ENCODE assay signal across 25 cellular contexts in genomic region chr4:155094421-155094820, GRCh38.
"Had no signal": no experiment of that assay in that cellular context is flagged by ENCODE, and none has a peak within 500 bp of the region (broad histone marks: within the 10 kb centered on the region; RNA-seq: fewer than 3 reads in every experiment).

No MANE protein-coding gene starts in this region.

- H3K36me3 ChIP-seq: heart left ventricle, transverse colon had no signal

- H3K27ac ChIP-seq: body of pancreas, heart left ventricle, transverse colon, VCaP had no signal

- DNase-seq: activated CD4-positive, alpha-beta T cell treated with anti-CD3 and anti-CD28 coated beads for 1 hour; activated CD4-positive, alpha-beta T cell treated with anti-CD3 and anti-CD28 coated beads, Interleukin-2, amount 50 U/mL, for 1 hour; activated CD8-positive, alpha-beta T cell treated with anti-CD3 and anti-CD28 coated beads, Interleukin-2, amount 10 ng/mL, durations not matched to agents 7 days and 5 days; amygdala; dermis blood vessel endothelial cell; effector CD8-positive, alpha-beta T cell; heart left ventricle; islet precursor cell; left colon; mesenchymal stem cell; mucosa of descending colon; nephron progenitor cell; occipital lobe; small intestine; stimulated activated CD4-positive, alpha-beta T cell treated with anti-CD3 and anti-CD28 coated beads, Interleukin-15, amount 100 ng/mL, for 24 hours; stimulated activated naive B cell treated with anti-CD40 and anti-IgM and Interleukin-4, amounts not matched to agents 10 μg/mL and 1 μg/mL and 100 μg/mL, for 72 hours; T-cell; transverse colon had no signal

- H3K27me3 Mint-ChIP-seq: stimulated activated naive B cell treated with anti-CD40 and anti-IgM and Interleukin-4, amounts not matched to agents 10 μg/mL and 1 μg/mL and 100 μg/mL, for 72 hours had no signal

- H3K27ac Mint-ChIP-seq: activated CD8-positive, alpha-beta T cell treated with anti-CD3 and anti-CD28 coated beads, Interleukin-2, amount 10 ng/mL, durations not matched to agents 7 days and 5 days; activated naive CD8-positive, alpha-beta T cell; activated T-helper 1 cell treated with anti-CD3 and anti-CD28 coated beads, Interleukin-12 subunit alpha, Interleukin-12 subunit beta, Interleukin-2, Interleukin-4 antibody, amounts not matched to agents 30 ng/mL and 10 ng/mL and 1 ng/mL, durations not matched to agents 14 hours and 24 hours and 36 hours; nephron progenitor cell; stimulated activated naive B cell treated with anti-CD40 and anti-IgM and Interleukin-4, amounts not matched to agents 10 μg/mL and 1 μg/mL and 100 μg/mL, for 72 hours; T-cell; T-helper 2 cell treated with Interferon-gamma antibody and Interleukin-4, amounts not matched to agents 5 μg/mL and 100 μg/mL, for 36 hours had no signal

- ATAC-seq: activated CD8-positive, alpha-beta T cell treated with anti-CD3 and anti-CD28 coated beads, Interleukin-2, amount 10 ng/mL, durations not matched to agents 7 days and 5 days; body of pancreas; heart left ventricle; left colon; mucosa of descending colon; sciatic nerve; stimulated activated naive B cell treated with anti-CD40 and anti-IgM and Interleukin-4, amounts not matched to agents 10 μg/mL and 1 μg/mL and 100 μg/mL, for 72 hours; T-cell had no signal

- H3K36me3 Mint-ChIP-seq: activated naive CD8-positive, alpha-beta T cell; stimulated activated naive B cell treated with anti-CD40 and anti-IgM and Interleukin-4, amounts not matched to agents 10 μg/mL and 1 μg/mL and 100 μg/mL, for 72 hours; T-cell had no signal

- H3K4me3 Mint-ChIP-seq: activated CD8-positive, alpha-beta T cell treated with anti-CD3 and anti-CD28 coated beads, Interleukin-2, amount 10 ng/mL, durations not matched to agents 7 days and 5 days; activated naive CD8-positive, alpha-beta T cell; activated T-helper 1 cell treated with anti-CD3 and anti-CD28 coated beads, Interleukin-12 subunit alpha, Interleukin-12 subunit beta, Interleukin-2, Interleukin-4 antibody, amounts not matched to agents 30 ng/mL and 10 ng/mL and 1 ng/mL, durations not matched to agents 14 hours and 24 hours and 36 hours; nephron progenitor cell; stimulated activated naive B cell treated with anti-CD40 and anti-IgM and Interleukin-4, amounts not matched to agents 10 μg/mL and 1 μg/mL and 100 μg/mL, for 72 hours; T-cell; T-helper 2 cell treated with Interferon-gamma antibody and Interleukin-4, amounts not matched to agents 5 μg/mL and 100 μg/mL, for 36 hours had no signal

- H3K9me3 Mint-ChIP-seq: activated T-helper 1 cell treated with anti-CD3 and anti-CD28 coated beads, Interleukin-12 subunit alpha, Interleukin-12 subunit beta, Interleukin-2, Interleukin-4 antibody, amounts not matched to agents 30 ng/mL and 10 ng/mL and 1 ng/mL, durations not matched to agents 14 hours and 24 hours and 36 hours; nephron progenitor cell; stimulated activated naive B cell treated with anti-CD40 and anti-IgM and Interleukin-4, amounts not matched to agents 10 μg/mL and 1 μg/mL and 100 μg/mL, for 72 hours; T-cell; T-helper 2 cell treated with Interferon-gamma antibody and Interleukin-4, amounts not matched to agents 5 μg/mL and 100 μg/mL, for 36 hours had no signal

- H3K4me1 ChIP-seq: heart left ventricle, transverse colon had no signal

- H3K9me3 ChIP-seq: body of pancreas, heart left ventricle, mucosa of descending colon, transverse colon had no signal

- H3K4me3 ChIP-seq: body of pancreas, heart left ventricle, mucosa of descending colon, transverse colon had no signal

- H3K27me3 ChIP-seq: body of pancreas, heart left ventricle, transverse colon had no signal

- H3K4me1 Mint-ChIP-seq: nephron progenitor cell; stimulated activated naive B cell treated with anti-CD40 and anti-IgM and Interleukin-4, amounts not matched to agents 10 μg/mL and 1 μg/mL and 100 μg/mL, for 72 hours; T-cell had no signal

- FAIRE-seq: small intestine, urothelium cell line had no signal
